In genomic region chr18:28805491-28805890, GRCh38 we compare ENCODE assay signal across 25 cellular contexts.
A peak's percentile ranks its signal among the peaks of the same experiment; 100 is the strongest.
DNase-seq lines count a peak whose midpoint lies in the region; ATAC-seq, FAIRE-seq and TF ChIP-seq lines count a peak whose summit lies in the region.
"Had no signal": no experiment of that assay in that cellular context is flagged by ENCODE, and none has a peak within 500 bp of the region (broad histone marks: within the 10 kb centered on the region; RNA-seq: fewer than 3 reads in every experiment).

No MANE protein-coding gene starts in this region.

- peaks cover 6% of the 10 kb centered on the region for H3F3A ChIP-seq in smooth muscle cell (ENCODE audit: low read depth)

- H3K4me3 ChIP-seq in mammary epithelial cell (replicated peaks in 1 of 3; ENCODE audit: insufficient read depth in 1 of 3, low read depth in 2 of 3, low read length in 3 of 3) (no peak overlapping the region), breast epithelium (no peak overlapping the region), epithelial cell of esophagus (ENCODE audit: low read length) (no peak overlapping the region), keratinocyte (ENCODE audit: control insufficient read depth in 2 of 3, extremely low read depth in 1 of 3, insufficient read depth in 2 of 3, low read depth in 1 of 3, low read length in 3 of 3) (no peak overlapping the region), smooth muscle cell (no peak overlapping the region), dorsolateral prefrontal cortex (no peak overlapping the region)
- H3K4me3 ChIP-seq: A549; BLaER1 treated with 17β-estradiol and CSF1 and Interleukin-3, amounts not matched to agents 10 nM and 100 nM; GM23248 had no signal

- 10% methylated on average over 1 of the region's 1 CpG for WGBS in mammary epithelial cell (ENCODE audit: low coverage, missing lambda C conversion rate)
- 13% methylated on average over 1 of the region's 1 CpG for WGBS in smooth muscle cell (ENCODE audit: low lambda C conversion rate)

- in situ Hi-C loops in mammary epithelial cell (cut with MboI; ENCODE audit: low sequenced_read_pairs in 2 of 2): no loop called here

- H3K4me2 ChIP-seq in mammary epithelial cell (ENCODE audit: insufficient read depth, low read depth, low read length): no peak overlapping the region
- H3K4me2 ChIP-seq in keratinocyte (ENCODE audit: control insufficient read depth, extremely low read depth, insufficient read depth, low read depth, low read length): no peak overlapping the region
- no peak overlapping the region for H3K4me2 ChIP-seq in smooth muscle cell
- H3K4me2 ChIP-seq: A549; BLaER1 treated with 17β-estradiol and CSF1 and Interleukin-3, amounts not matched to agents 10 nM and 100 nM had no signal

- H3K9ac ChIP-seq in mammary epithelial cell (ENCODE audit: insufficient read depth, low read length) (no peak overlapping the region), keratinocyte (ENCODE audit: control insufficient read depth, extremely low read depth, insufficient read depth, low read length) (no peak overlapping the region), smooth muscle cell (ENCODE audit: low read depth) (no peak overlapping the region)
- H3K9ac ChIP-seq: BLaER1 treated with 17β-estradiol and CSF1 and Interleukin-3, amounts not matched to agents 10 nM and 100 nM; GM23248 had no signal

- H3K9me3 ChIP-seq in mammary epithelial cell (replicated peaks; ENCODE audit: insufficient read depth, low read length): no peaks in the 10 kb centered on the region
- peaks cover 0 to 7% of the 10 kb centered on the region in 2 donors for H3K9me3 ChIP-seq in breast epithelium
- no peaks in the 10 kb centered on the region for H3K9me3 ChIP-seq in keratinocyte (ENCODE audit: control insufficient read depth, low read depth, low read length)
- H3K9me3 ChIP-seq in smooth muscle cell (replicated peaks; ENCODE audit: low read depth): peaks cover 8% of the 10 kb centered on the region
- H3K9me3 ChIP-seq: A549, BE2C had no signal

- no peak overlapping the region for H2AFZ ChIP-seq in mammary epithelial cell (ENCODE audit: low read depth, low read length)
- no peak overlapping the region for H2AFZ ChIP-seq in keratinocyte (ENCODE audit: control insufficient read depth, low read length)
- peak overlapping the region; percentile 73 for H2AFZ ChIP-seq in smooth muscle cell (ENCODE audit: low read depth)
- H2AFZ ChIP-seq: GM23248 had no signal

- no peak for ATAC-seq in GM19328 (IDR thresholded peaks at IDR 0.05; ENCODE audit: unreplicated experiment)
- ATAC-seq: A549 had no signal

- H3K27me3 ChIP-seq in mammary epithelial cell (ENCODE audit: insufficient read depth, low read length): no peaks in the 10 kb centered on the region
- H3K27me3 ChIP-seq in breast epithelium: no peaks in the 10 kb centered on the region
- no peaks in the 10 kb centered on the region for H3K27me3 ChIP-seq in keratinocyte (ENCODE audit: control insufficient read depth, extremely low read depth, insufficient read depth, low read length)
- H3K27me3 ChIP-seq in smooth muscle cell (ENCODE audit: low read depth): no peaks in the 10 kb centered on the region
- peaks cover 0 to 3% (median 0%) of the 10 kb centered on the region in 45 donors for H3K27me3 ChIP-seq in dorsolateral prefrontal cortex
- H3K27me3 ChIP-seq: BE2C; BLaER1 treated with 17β-estradiol and CSF1 and Interleukin-3, amounts not matched to agents 10 nM and 100 nM had no signal

- no peaks in the 10 kb centered on the region for H3K9me1 ChIP-seq in keratinocyte (ENCODE audit: control insufficient read depth, extremely low read depth, insufficient read depth, low read length)

- DNase-seq in mammary epithelial cell (peak; percentile 33), breast epithelium (ENCODE audit: low spot score in 2 of 2) (no peak), epithelial cell of esophagus (ENCODE audit: low read depth) (peak; percentile 84), keratinocyte (ENCODE audit: low read depth, low spot score) (no peak), smooth muscle cell (lab: John Stamatoyannopoulos, UW; ENCODE audit: unreplicated experiment) (no peak), dorsolateral prefrontal cortex (no peak), RPMI8226 (no peak)
- DNase-seq: 8988T; ACHN; AML-193; BE2C; Calu3; CD4-positive, alpha-beta memory T cell; COR-L47; DMS53; DMS79 treated with DMSO at 0.1 percent for 48 hours; GM23248; H7; HCEC 1CT had no signal

- CTCF ChIA-PET in mammary epithelial cell (lab: Charles Lee; ENCODE audit: low non-redundant PET): no interaction called here

- TF ChIP-seq POLR2A in breast epithelium (IDR thresholded peaks at IDR 0.05): no peak

- H3K4me1 ChIP-seq in mammary epithelial cell (ENCODE audit: insufficient read depth, low read length): peaks cover 7% of the 10 kb centered on the region
- H3K4me1 ChIP-seq in breast epithelium: no peaks in the 10 kb centered on the region
- H3K4me1 ChIP-seq in keratinocyte (ENCODE audit: control insufficient read depth, extremely low read depth, insufficient read depth, low read length): peaks cover 16% of the 10 kb centered on the region
- no peaks in the 10 kb centered on the region for H3K4me1 ChIP-seq in smooth muscle cell (ENCODE audit: low read depth)
- H3K4me1 ChIP-seq: A549, BE2C had no signal

- intact Hi-C loops in mammary epithelial cell (cut with micrococcal nuclease) (no loop called here), breast epithelium (cut with DNase I; ENCODE audit: low total_unique reads) (no loop called here), dorsolateral prefrontal cortex (cut with DNase I) (no loop called here)

- H3K79me2 ChIP-seq in mammary epithelial cell (ENCODE audit: insufficient read depth, low read length) (no peaks in the 10 kb centered on the region), keratinocyte (ENCODE audit: control insufficient read depth, insufficient read depth, low read length) (no peaks in the 10 kb centered on the region), smooth muscle cell (ENCODE audit: low read depth) (no peaks in the 10 kb centered on the region)

- no TSS peak for BruUV-seq in mammary epithelial cell (replicated peaks; lab: Mats Ljungman, UMichigan)

- H4K20me1 ChIP-seq in mammary epithelial cell (ENCODE audit: insufficient read depth, low read length) (no peaks in the 10 kb centered on the region), keratinocyte (ENCODE audit: control insufficient read depth, extremely low read depth, insufficient read depth, low read length) (no peaks in the 10 kb centered on the region), smooth muscle cell (ENCODE audit: low read depth) (no peaks in the 10 kb centered on the region)
- H4K20me1 ChIP-seq: BLaER1 treated with 17β-estradiol and CSF1 and Interleukin-3, amounts not matched to agents 10 nM and 100 nM had no signal

- dilution Hi-C loops in mammary epithelial cell (cut with HindIII; ENCODE audit: low sequenced_read_pairs) (no loop called here), keratinocyte (cut with MboI; ENCODE audit: extremely low pct_ligation_motif_present, low sequenced_read_pairs) (no loop called here)

- H3K36me3 ChIP-seq in mammary epithelial cell (ENCODE audit: insufficient read depth, low read length) (no peaks in the 10 kb centered on the region), breast epithelium (no peaks in the 10 kb centered on the region), keratinocyte (ENCODE audit: control insufficient read depth in 2 of 2, extremely low read depth in 1 of 2, insufficient read depth in 2 of 2, low read length in 2 of 2) (no peaks in the 10 kb centered on the region), smooth muscle cell (ENCODE audit: low read depth) (peaks cover 6% of the 10 kb centered on the region)
- H3K36me3 ChIP-seq: BE2C; BLaER1 treated with 17β-estradiol and CSF1 and Interleukin-3, amounts not matched to agents 10 nM and 100 nM had no signal

- no peak for TF ChIP-seq CTCF in mammary epithelial cell (conservative IDR thresholded peaks at IDR 0.05 in 1 of 2, IDR thresholded peaks at IDR 0.05 in 1 of 2; ENCODE audit: extremely low read depth in 1 of 2, insufficient read depth in 1 of 2, low read depth in 1 of 2, low read length in 2 of 2)
- no peak for TF ChIP-seq CTCF in breast epithelium (IDR thresholded peaks at IDR 0.05)
- no peak for TF ChIP-seq CTCF in epithelial cell of esophagus (IDR thresholded peaks at IDR 0.05; ENCODE audit: insufficient read depth, low read depth, low read length, missing control alignments)
- no peak for TF ChIP-seq CTCF in keratinocyte (optimal IDR thresholded peaks at IDR 0.05 in 1 of 3, IDR thresholded peaks at IDR 0.05 in 1 of 3, conservative IDR thresholded peaks at IDR 0.05 in 1 of 3; ENCODE audit: extremely low read depth in 1 of 3, insufficient read depth in 2 of 3, low read length in 3 of 3)
- TF ChIP-seq CTCF in smooth muscle cell (IDR thresholded peaks at IDR 0.05; ENCODE audit: borderline replicate concordance, insufficient read depth, poor library complexity, severe bottlenecking): no peak
- no peak for TF ChIP-seq CTCF in dorsolateral prefrontal cortex (IDR thresholded peaks at IDR 0.05 in 54 of 56, conservative IDR thresholded peaks at IDR 0.05 in 2 of 56; ENCODE audit: low read depth in 1 of 56, partially characterized antibody in 56 of 56)

- H3K27ac ChIP-seq in mammary epithelial cell (ENCODE audit: insufficient read depth, low read depth, low read length) (no peak overlapping the region), breast epithelium (no peak overlapping the region), keratinocyte (ENCODE audit: control insufficient read depth, insufficient read depth, low read length) (no peak overlapping the region), smooth muscle cell (ENCODE audit: low read depth) (no peak overlapping the region), dorsolateral prefrontal cortex (no peak overlapping the region)
- H3K27ac ChIP-seq: A549; BLaER1 treated with 17β-estradiol and CSF1 and Interleukin-3, amounts not matched to agents 10 nM and 100 nM; GM23248 had no signal

- FAIRE-seq in keratinocyte (lab: Jason Lieb, UNC): peak; percentile 67
- FAIRE-seq: A549, G401.6, GM12892, H1 had no signal

Comparison
In these comparisons a context has a peak if more than half of its experiments do, and no peak if none do; other contexts are left out.
1. DNase-seq: peak in mammary epithelial cell (single experiment) and epithelial cell of esophagus (single experiment); none in breast epithelium (0 of 2), keratinocyte (single experiment), smooth muscle cell (single experiment), dorsolateral prefrontal cortex (0 of 10) and RPMI8226 (single experiment).